Comparison of ENCODE assay signal across 24 cellular contexts in genomic region chr12:99558113-99558512, GRCh38.
"Had no signal": no experiment of that assay in that cellular context is flagged by ENCODE, and none has a peak within 500 bp of the region (broad histone marks: within the 10 kb centered on the region; RNA-seq: fewer than 3 reads in every experiment).

No MANE protein-coding gene starts in this region.

- H3K27ac ChIP-seq: ascending aorta, body of pancreas, Peyer's patch, RWPE1, SJSA1 had no signal

- H3K4me1 Mint-ChIP-seq: activated naive CD8-positive, alpha-beta T cell treated with anti-CD3 and anti-CD28 coated beads, Interleukin-2, amount 50 U/mL, for 24 hours had no signal

- ATAC-seq: activated CD4-positive, CD25-positive, alpha-beta regulatory T cell treated with anti-CD3 and anti-CD28 coated beads, Interleukin-2, amount 50 U/mL, for 24 hours; activated CD8-positive, alpha-beta T cell treated with anti-CD3 and anti-CD28 coated beads, Interleukin-2, amount 10 ng/mL, durations not matched to agents 7 days and 5 days; activated naive CD4-positive, alpha-beta T cell treated with anti-CD3 and anti-CD28 coated beads, Interleukin-2, amount 50 U/mL, for 72 hours; activated naive CD8-positive, alpha-beta T cell treated with anti-CD3 and anti-CD28 coated beads, Interleukin-2, amount 50 U/mL, for 24 hours; body of pancreas had no signal

- H3K27me3 ChIP-seq: ascending aorta, body of pancreas, MG63, Peyer's patch, SJSA1 had no signal

- H3K4me3 ChIP-seq: ascending aorta, body of pancreas, MG63, Peyer's patch, SJSA1 had no signal

- H3K36me3 ChIP-seq: ascending aorta, MG63, Peyer's patch, SJSA1 had no signal

- H3K36me3 Mint-ChIP-seq: activated naive CD4-positive, alpha-beta T cell treated with anti-CD3 and anti-CD28 coated beads, Interleukin-2, amount 50 U/mL, for 72 hours had no signal

- DNase-seq: activated CD4-positive, alpha-beta T cell treated with anti-CD3 and anti-CD28 coated beads for 4 hours; activated CD8-positive, alpha-beta memory T cell treated with anti-CD3 and anti-CD28 coated beads, Interleukin-2, amount 50 U/mL, for 48 hours; activated CD8-positive, alpha-beta T cell treated with anti-CD3 and anti-CD28 coated beads, Interleukin-2, amount 10 ng/mL, durations not matched to agents 7 days and 5 days; activated effector memory CD4-positive, alpha-beta T cell treated with anti-CD3 and anti-CD28 coated beads, Interleukin-2, amount 50 U/mL, for 16 hours; activated naive CD4-positive, alpha-beta T cell treated with Interleukin-2 at 50 U/mL for 16 hours; activated naive CD8-positive, alpha-beta T cell treated with anti-CD3 and anti-CD28 coated beads, Interleukin-2, amount 50 U/mL, for 24 hours; amniotic stem cell; body of pancreas; central memory CD4-positive, alpha-beta T cell; MG63; NCI-H1105; NCI-H1436; NCI-H1694 treated with DMSO at 0.1 percent for 48 hours; NCI-H2029 treated with DMSO at 0.1 percent for 48 hours; NCI-H510A treated with DMSO at 0.1 percent for 48 hours; NCI-H69; SHP77 had no signal

- H3K4me1 ChIP-seq: ascending aorta, body of pancreas, Peyer's patch, SJSA1 had no signal

- H3K27me3 Mint-ChIP-seq: activated naive CD8-positive, alpha-beta T cell treated with anti-CD3 and anti-CD28 coated beads, Interleukin-2, amount 50 U/mL, for 24 hours had no signal

- H3K4me3 Mint-ChIP-seq: activated CD8-positive, alpha-beta T cell treated with anti-CD3 and anti-CD28 coated beads, Interleukin-2, amount 10 ng/mL, durations not matched to agents 7 days and 5 days; activated naive CD8-positive, alpha-beta T cell treated with anti-CD3 and anti-CD28 coated beads, Interleukin-2, amount 50 U/mL, for 24 hours; T-helper 1 cell treated with Interleukin-12 subunit alpha and Interleukin-12 subunit beta and Interleukin-4 antibody, amounts not matched to agents 30 μg/mL and 1 μg/mL, for 36 hours had no signal

- H3K9me3 ChIP-seq: ascending aorta, MG63, Peyer's patch, SJSA1 had no signal
